In the genomic region with DNA sequence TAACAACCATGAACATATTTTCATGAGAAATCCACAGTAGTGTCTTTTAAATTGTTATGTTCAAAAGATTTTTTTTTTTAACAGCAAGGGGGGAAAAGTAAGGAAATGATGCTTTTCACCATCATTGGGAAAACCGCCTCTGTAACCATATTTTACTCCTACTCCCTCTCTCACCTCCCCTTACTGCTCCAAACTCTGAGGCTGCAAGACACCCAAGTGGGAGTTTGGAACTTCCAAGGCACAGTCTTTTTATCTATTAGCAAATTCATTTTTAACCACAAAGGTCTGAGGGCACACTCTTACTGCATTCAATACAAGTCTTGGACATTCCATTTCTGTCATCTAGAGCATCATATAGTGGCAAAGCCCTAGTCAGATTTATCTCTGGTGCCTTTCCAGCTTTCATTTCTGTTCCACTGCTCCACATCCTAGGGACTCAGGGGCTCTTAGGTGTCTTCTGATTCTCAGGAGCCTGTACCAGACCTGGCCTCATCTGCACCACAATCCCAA, we compare ENCODE assay signal across 21 cellular contexts. TPM values are rescaled to one million over a fixed set of nuclear protein-coding genes. Genes with fewer than 3 reads are reported as not detected.
"Had no signal": no experiment of that assay in that cellular context is flagged by ENCODE, and none has a peak within 500 bp of the region (broad histone marks: within the 10 kb centered on the region; RNA-seq: fewer than 3 reads in every experiment).

No MANE protein-coding gene starts in this region.

- H3K27me3 ChIP-seq: ascending aorta, left lung, testis, transverse colon had no signal

- H3K36me3 ChIP-seq: ascending aorta, left lung had no signal

- H3K27ac ChIP-seq: ascending aorta, left lung, testis, transverse colon, WERI-Rb-1 had no signal

- H3K9me3 ChIP-seq: ascending aorta, left lung, testis, transverse colon had no signal

- H3K4me3 Mint-ChIP-seq: activated CD4-positive, alpha-beta memory T cell treated with anti-CD3 and anti-CD28 coated beads, Interleukin-2, amount 10 ng/mL, durations not matched to agents 7 days and 5 days; dendritic cell treated with granulocyte-macrophage colony-stimulating factor and Interleukin-4, amounts not matched to agents 40 ng/mL and 50 ng/mL, for 4 days; endodermal cell; nephron; T-helper 17 cell had no signal

- H3K27ac Mint-ChIP-seq: activated CD4-positive, alpha-beta memory T cell treated with anti-CD3 and anti-CD28 coated beads, Interleukin-2, amount 10 ng/mL, durations not matched to agents 7 days and 5 days; activated naive CD4-positive, alpha-beta T cell treated with anti-CD3 and anti-CD28 coated beads, Interleukin-2, amount 50 U/mL, for 72 hours; dendritic cell treated with granulocyte-macrophage colony-stimulating factor and Interleukin-4, amounts not matched to agents 40 ng/mL and 50 ng/mL, for 4 days; endodermal cell; nephron; T-helper 17 cell had no signal

- H3K9me3 Mint-ChIP-seq: activated CD4-positive, alpha-beta memory T cell treated with anti-CD3 and anti-CD28 coated beads, Interleukin-2, amount 10 ng/mL, durations not matched to agents 7 days and 5 days; activated naive CD4-positive, alpha-beta T cell treated with anti-CD3 and anti-CD28 coated beads, Interleukin-2, amount 50 U/mL, for 72 hours; dendritic cell treated with granulocyte-macrophage colony-stimulating factor and Interleukin-4, amounts not matched to agents 40 ng/mL and 50 ng/mL, for 4 days; endodermal cell; nephron had no signal

- H3K27me3 Mint-ChIP-seq: activated CD4-positive, alpha-beta memory T cell treated with anti-CD3 and anti-CD28 coated beads, Interleukin-2, amount 10 ng/mL, durations not matched to agents 7 days and 5 days; dendritic cell treated with granulocyte-macrophage colony-stimulating factor and Interleukin-4, amounts not matched to agents 40 ng/mL and 50 ng/mL, for 4 days; T-helper 17 cell had no signal

- H3K4me3 ChIP-seq: ascending aorta, left lung, lung, testis, transverse colon had no signal

- H3K4me1 Mint-ChIP-seq: endodermal cell, nephron had no signal

- DNase-seq: activated CD4-positive, alpha-beta memory T cell treated with anti-CD3 and anti-CD28 coated beads, Interleukin-2, amount 10 ng/mL, durations not matched to agents 7 days and 5 days; activated CD4-positive, alpha-beta T cell treated with anti-CD3 and anti-CD28 coated beads for 48 hours; activated CD8-positive, alpha-beta memory T cell treated with anti-CD3 and anti-CD28 coated beads, Interleukin-2, amount 50 U/mL, for 48 hours; activated naive CD4-positive, alpha-beta T cell; activated T-cell treated with anti-CD3 and anti-CD28 coated beads, Interleukin-2, amount 50 U/mL, for 48 hours; central memory CD4-positive, alpha-beta T cell; endodermal cell; left lung; stimulated activated CD4-positive, alpha-beta T cell treated with anti-CD3 and anti-CD28 coated beads, Interleukin-15, amount 100 ng/mL, for 24 hours; stimulated activated CD4-positive, alpha-beta T cell treated with anti-CD3 and anti-CD28 coated beads, Interleukin-2, amount 100 ng/mL, for 24 hours; stimulated activated naive CD4-positive, alpha-beta T cell; T-helper 17 cell; T1000; testis; transverse colon; WERI-Rb-1 had no signal

RNA-seq across cellular contexts. Expression of a gene that starts 14.2 kb away (rescaled TPM):
- total RNA-seq: ascending aorta had no signal
